8 cellular contexts compared by ENCODE assay signal in genomic region chr3:38242812-38243211, GRCh38. TPM values are rescaled to one million over a fixed set of nuclear protein-coding genes. Genes with fewer than 3 reads are reported as not detected.
"Had no signal": no experiment of that assay in that cellular context is flagged by ENCODE, and none has a peak within 500 bp of the region (broad histone marks: within the 10 kb centered on the region; RNA-seq: fewer than 3 reads in every experiment).

No MANE protein-coding gene starts in this region.

RNA-seq across cellular contexts. Expression of gene SLC22A13, which starts 22.8 kb away (rescaled TPM):
- total RNA-seq: Right ventricle myocardium inferior, Right ventricle myocardium superior, RPMI7951, SJSA1 had no signal

RNA-seq across cellular contexts. Expression of gene SLC22A14, which starts 39.3 kb away (rescaled TPM):
- total RNA-seq: OCI-LY7, PC-9, Right ventricle myocardium inferior, Right ventricle myocardium superior, SJCRH30, SJSA1, SK-MEL-5 had no signal
